Comparison of ENCODE assay signal across 12 cellular contexts in genomic region chr1:3066250-3066711, GRCh38. TPM values are rescaled to one million over a fixed set of nuclear protein-coding genes. Genes with fewer than 3 reads are reported as not detected.
DNase-seq lines count a peak whose midpoint lies in the region; ATAC-seq and TF ChIP-seq lines count a peak whose summit lies in the region.
"Had no signal": no experiment of that assay in that cellular context is flagged by ENCODE, and none has a peak within 500 bp of the region (broad histone marks: within the 10 kb centered on the region; RNA-seq: fewer than 3 reads in every experiment).

No MANE protein-coding gene starts in this region.

- H3K27me3 ChIP-seq in right atrium auricular region = peaks cover 29 to 57% of the 10 kb centered on the region in 2 donors
- peaks cover 28 to 64% of the 10 kb centered on the region in 2 donors for H3K27me3 ChIP-seq in uterus

- H3K9me3 ChIP-seq in right atrium auricular region (no peaks in the 10 kb centered on the region), mucosa of descending colon (no peaks in the 10 kb centered on the region), uterus (no peaks in the 10 kb centered on the region)

- H3K4me1 ChIP-seq in right atrium auricular region = peaks cover 0 to 46% of the 10 kb centered on the region in 2 donors
- H3K4me1 ChIP-seq in mucosa of descending colon (ENCODE audit: low read depth) = peaks cover 21% of the 10 kb centered on the region
- H3K4me1 ChIP-seq in uterus = peaks cover 0 to 21% of the 10 kb centered on the region in 2 donors

- DNase-seq in Right ventricle myocardium inferior (ENCODE audit: missing footprints) = peak; percentile 77
- DNase-seq in right atrium auricular region (ENCODE audit: low spot score) = no peak
- no peak for DNase-seq in epithelial cell of proximal tubule (ENCODE audit: low read depth)
- DNase-seq in mucosa of descending colon = peak in 2 of 3 donors; percentile 18 to 40
- peak in 1 of 2 donors; percentile 18 for DNase-seq in uterus
- no peak for DNase-seq in NCI-H1417 (lab: John Stamatoyannopoulos, UW)
- DNase-seq: activated naive CD4-positive, alpha-beta T cell treated with anti-CD3 and anti-CD28 coated beads for 36 hours; NK-92 treated with Interleukin-12 subunit alpha and Interleukin-12 subunit beta, amount 100 ng/mL, for 24 hours had no signal

- H3K4me3 ChIP-seq in right atrium auricular region (no peak overlapping the region), epithelial cell of proximal tubule (ENCODE audit: low read depth, low read length) (no peak overlapping the region), mucosa of descending colon (no peak overlapping the region), uterus (no peak overlapping the region)

- TF ChIP-seq CTCF in right atrium auricular region (IDR thresholded peaks at IDR 0.05) = peak in 1 of 2 donors; percentile 55
- peak; percentile 59 for TF ChIP-seq CTCF in epithelial cell of proximal tubule (conservative IDR thresholded peaks at IDR 0.05; ENCODE audit: low read depth, low read length)
- no peak for TF ChIP-seq CTCF in mucosa of descending colon (IDR thresholded peaks at IDR 0.05)
- peak in 3 of 4 experiments; percentile 16 to 31 (median 24) for TF ChIP-seq CTCF in uterus (IDR thresholded peaks at IDR 0.05)

- no peak for TF ChIP-seq POLR2A in uterus (IDR thresholded peaks at IDR 0.05)

- intact Hi-C loops in Right ventricle myocardium inferior (cut with DNase I) = loop anchor here (1.0 to 2.0 kb wide), 3 partner anchors 217 to 357 kb away; no protein-coding TSS in a partner anchor
- intact Hi-C loops in mucosa of descending colon (cut with DNase I, micrococcal nuclease) = no loop called here
- intact Hi-C loops in uterus (cut with DNase I; ENCODE audit: low total_unique reads) = no loop called here

- H3K27ac ChIP-seq in right atrium auricular region (no peak overlapping the region), uterus (no peak overlapping the region)

- no peaks in the 10 kb centered on the region for H3K36me3 ChIP-seq in right atrium auricular region
- H3K36me3 ChIP-seq in mucosa of descending colon (ENCODE audit: low read depth) = no peaks in the 10 kb centered on the region
- no peaks in the 10 kb centered on the region for H3K36me3 ChIP-seq in uterus

- peak; percentile 76 for ATAC-seq in Right ventricle myocardium inferior
- ATAC-seq in mucosa of descending colon = peak; percentile 31
- ATAC-seq in GM21360 (IDR thresholded peaks at IDR 0.05; ENCODE audit: unreplicated experiment) = no peak
- ATAC-seq in HG03457 (IDR thresholded peaks at IDR 0.05; ENCODE audit: unreplicated experiment) = no peak

RNA-seq across cellular contexts. Expression of gene PRDM16, which starts 2.7 kb away (rescaled TPM):
- total RNA-seq in Right ventricle myocardium inferior (12.8 TPM), right atrium auricular region (1 to 10 TPM in 1 of 2 donors, under 1 TPM in 1; 0.22 to 3.3 TPM), epithelial cell of proximal tubule (under 0.01 and 0.06 TPM in 2 replicates), mucosa of descending colon (1 to 10 TPM; 1.6 to 2.5 (median 2.4) TPM), uterus (1 to 10 TPM in 1 of 4 donors, under 1 TPM in 2, not detected in 1; 0.26 to 7.7 (median 0.35) TPM)
- total RNA-seq: LHCN-M2 had no signal

RNA-seq across cellular contexts. Expression of gene ACTRT2, which starts 45.0 kb away (rescaled TPM):
- total RNA-seq in Right ventricle myocardium inferior = not detected
- total RNA-seq in right atrium auricular region = not detected
- total RNA-seq in epithelial cell of proximal tubule = not detected in 2 replicates
- total RNA-seq in mucosa of descending colon = not detected
- not detected for total RNA-seq in uterus
- total RNA-seq: activated naive CD4-positive, alpha-beta T cell treated with anti-CD3 and anti-CD28 coated beads for 36 hours; LHCN-M2; mucosa of gallbladder had no signal

Comparison
In these comparisons a context has a peak if more than half of its experiments do, and no peak if none do; other contexts are left out.
1. DNase-seq: peak in Right ventricle myocardium inferior (single experiment) and mucosa of descending colon (2 of 3); none in right atrium auricular region (single experiment), epithelial cell of proximal tubule (single experiment) and NCI-H1417 (0 of 3).
2. ATAC-seq: peak in Right ventricle myocardium inferior (single experiment) and mucosa of descending colon (single experiment); none in GM21360 (single experiment) and HG03457 (single experiment).